ENCODE assay signal across 2 cellular contexts in genomic region chr11:95729462-95729861, GRCh38.
TF ChIP-seq lines count a peak whose summit lies in the region.

No MANE protein-coding gene starts in this region.

TF ChIP-seq in K562, 482 proteins besides CTCF, POLR2A, EP300 and RAD21:
- TF ChIP-seq SREBF1 (IDR thresholded peaks at IDR 0.05; ENCODE audit: borderline replicate concordance, low read depth, low read length), result no peak
- TF ChIP-seq TRIM24 (IDR thresholded peaks at IDR 0.05), result peak in 1 of 2 experiments; percentile 31; a peak in 1 of 4 replicates
- no peak for TF ChIP-seq POLR2B (IDR thresholded peaks at IDR 0.05; ENCODE audit: low read depth, partially characterized antibody)
- TF ChIP-seq LEF1 (IDR thresholded peaks at IDR 0.05), result no peak
- no peak for TF ChIP-seq MYBL2 (IDR thresholded peaks at IDR 0.05; ENCODE audit: low read depth)
- no peak for TF ChIP-seq MYBL2 (CRISPR knock-in tag; IDR thresholded peaks at IDR 0.05; ENCODE audit: borderline replicate concordance)
- no peak for TF ChIP-seq MYNN (IDR thresholded peaks at IDR 0.05)
- no peak for TF ChIP-seq MYNN (CRISPR knock-in tag; IDR thresholded peaks at IDR 0.05)
- TF ChIP-seq ZNF431 (CRISPR knock-in tag; IDR thresholded peaks at IDR 0.05), result peak; percentile 89
- TF ChIP-seq ZBTB33 (CRISPR knock-in tag; IDR thresholded peaks at IDR 0.05), result peak; percentile 68
- no peak for TF ChIP-seq ZNF696 (CRISPR knock-in tag; conservative IDR thresholded peaks at IDR 0.05)
- no peak for TF ChIP-seq GATAD2A (IDR thresholded peaks at IDR 0.05)
- TF ChIP-seq ZBTB7A (IDR thresholded peaks at IDR 0.05; ENCODE audit: borderline replicate concordance, control insufficient read depth, low read depth, low read length), result no peak
- no peak for TF ChIP-seq USF2 (CRISPR knock-in tag; IDR thresholded peaks at IDR 0.05)
- TF ChIP-seq STAT5B (CRISPR knock-in tag; IDR thresholded peaks at IDR 0.05), result no peak
- no peak for TF ChIP-seq NCOA1 (IDR thresholded peaks at IDR 0.05; ENCODE audit: low read depth)
- peak in 1 of 2 experiments; percentile 38; a peak in 1 of 3 replicates for TF ChIP-seq CBX3 (IDR thresholded peaks at IDR 0.05; ENCODE audit: borderline replicate concordance in 1 of 2, low read length in 2 of 2)
- no peak for TF ChIP-seq IRF1 (CRISPR knock-in tag; IDR thresholded peaks at IDR 0.05; ENCODE audit: borderline replicate concordance)
- TF ChIP-seq CREB3L1 (IDR thresholded peaks at IDR 0.05; ENCODE audit: borderline replicate concordance, low read depth), result no peak
- no peak for TF ChIP-seq MLLT1 (IDR thresholded peaks at IDR 0.05)

TF ChIP-seq in H1, 55 proteins besides CTCF, POLR2A, EP300 and RAD21:
- peak; percentile 30; the same call in 1 of the 2 replicates for TF ChIP-seq E2F6 (IDR thresholded peaks at IDR 0.05)
- TF ChIP-seq RFX5 (IDR thresholded peaks at IDR 0.05; ENCODE audit: borderline replicate concordance, low read depth, low read length), result no peak
